8 cellular contexts compared by ENCODE assay signal in the genomic region with DNA sequence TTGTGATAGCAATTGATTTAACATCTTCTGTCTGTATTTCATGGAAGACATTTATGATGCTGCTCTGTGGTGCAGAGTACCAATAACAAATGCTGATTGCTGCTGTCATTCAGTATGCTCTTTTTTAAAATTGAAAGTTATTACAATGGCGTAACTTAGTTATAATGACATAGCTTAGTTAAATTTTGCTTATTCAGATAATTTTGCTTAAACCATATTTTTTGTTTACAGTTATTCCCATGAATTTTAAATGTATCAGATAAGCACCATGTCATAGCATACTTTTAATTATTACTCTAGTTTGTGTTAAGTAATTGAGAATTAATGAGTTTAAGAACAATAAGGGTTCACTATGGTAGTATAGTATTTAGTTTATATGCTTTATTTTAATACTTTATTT. TPM values are rescaled to one million over a fixed set of nuclear protein-coding genes. Genes with fewer than 3 reads are reported as not detected.
"Had no signal": no experiment of that assay in that cellular context is flagged by ENCODE, and none has a peak within 500 bp of the region (broad histone marks: within the 10 kb centered on the region; RNA-seq: fewer than 3 reads in every experiment).

No MANE protein-coding gene starts in this region.

- FAIRE-seq: GM12878, GM12891, GM12892, GM18507, GM19239 had no signal

- ATAC-seq: GM12878 had no signal

- DNase-seq: GDM1, GF-D8 had no signal

- H3K4me3 ChIP-seq: GM12878 had no signal

RNA-seq across cellular contexts. Expression of a gene that starts 39.5 kb away (rescaled TPM):
- total RNA-seq: G401 had no signal
